2 cellular contexts compared by ENCODE assay signal in the genomic region with DNA sequence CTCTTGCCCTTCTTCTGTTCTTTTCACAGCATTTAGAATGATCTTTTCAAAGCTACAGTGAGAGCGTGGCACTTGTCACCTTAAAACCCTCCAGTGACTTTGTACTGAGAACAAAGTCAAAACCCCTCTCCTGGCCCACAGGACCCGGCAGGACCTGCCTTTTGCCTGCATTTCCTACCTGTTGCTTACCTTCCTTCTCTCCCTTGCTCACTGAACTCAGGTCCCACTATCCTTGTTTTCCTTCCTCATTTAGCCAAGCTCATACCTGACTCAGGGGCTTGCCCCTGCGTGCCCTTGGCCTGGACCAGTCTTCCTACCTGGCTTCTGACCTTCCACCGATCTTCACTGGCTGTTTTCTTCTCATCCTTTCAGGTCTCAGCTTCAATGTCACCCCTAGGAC.
TF ChIP-seq lines count a peak whose summit lies in the region.

No MANE protein-coding gene starts in this region.

TF ChIP-seq in GM23338, 12 proteins besides CTCF, POLR2A, EP300 and RAD21 (continued from another document):
- TF ChIP-seq EZH2 (IDR thresholded peaks at IDR 0.05; ENCODE audit: low read depth, unreplicated experiment) (no peak), ETS1 (IDR thresholded peaks at IDR 0.05) (no peak), JUNB (IDR thresholded peaks at IDR 0.05; ENCODE audit: unreplicated experiment) (no peak), CREB1 (CRISPR knock-in tag; IDR thresholded peaks at IDR 0.05; ENCODE audit: low read depth) (no peak), EZH2phosphoT487 (IDR thresholded peaks at IDR 0.05; ENCODE audit: unreplicated experiment) (no peak), STAT1 (IDR thresholded peaks at IDR 0.05; ENCODE audit: unreplicated experiment) (no peak), POLR2AphosphoS5 (IDR thresholded peaks at IDR 0.05; ENCODE audit: low read depth) (no peak)
- TF ChIP-seq, protein P1, sequence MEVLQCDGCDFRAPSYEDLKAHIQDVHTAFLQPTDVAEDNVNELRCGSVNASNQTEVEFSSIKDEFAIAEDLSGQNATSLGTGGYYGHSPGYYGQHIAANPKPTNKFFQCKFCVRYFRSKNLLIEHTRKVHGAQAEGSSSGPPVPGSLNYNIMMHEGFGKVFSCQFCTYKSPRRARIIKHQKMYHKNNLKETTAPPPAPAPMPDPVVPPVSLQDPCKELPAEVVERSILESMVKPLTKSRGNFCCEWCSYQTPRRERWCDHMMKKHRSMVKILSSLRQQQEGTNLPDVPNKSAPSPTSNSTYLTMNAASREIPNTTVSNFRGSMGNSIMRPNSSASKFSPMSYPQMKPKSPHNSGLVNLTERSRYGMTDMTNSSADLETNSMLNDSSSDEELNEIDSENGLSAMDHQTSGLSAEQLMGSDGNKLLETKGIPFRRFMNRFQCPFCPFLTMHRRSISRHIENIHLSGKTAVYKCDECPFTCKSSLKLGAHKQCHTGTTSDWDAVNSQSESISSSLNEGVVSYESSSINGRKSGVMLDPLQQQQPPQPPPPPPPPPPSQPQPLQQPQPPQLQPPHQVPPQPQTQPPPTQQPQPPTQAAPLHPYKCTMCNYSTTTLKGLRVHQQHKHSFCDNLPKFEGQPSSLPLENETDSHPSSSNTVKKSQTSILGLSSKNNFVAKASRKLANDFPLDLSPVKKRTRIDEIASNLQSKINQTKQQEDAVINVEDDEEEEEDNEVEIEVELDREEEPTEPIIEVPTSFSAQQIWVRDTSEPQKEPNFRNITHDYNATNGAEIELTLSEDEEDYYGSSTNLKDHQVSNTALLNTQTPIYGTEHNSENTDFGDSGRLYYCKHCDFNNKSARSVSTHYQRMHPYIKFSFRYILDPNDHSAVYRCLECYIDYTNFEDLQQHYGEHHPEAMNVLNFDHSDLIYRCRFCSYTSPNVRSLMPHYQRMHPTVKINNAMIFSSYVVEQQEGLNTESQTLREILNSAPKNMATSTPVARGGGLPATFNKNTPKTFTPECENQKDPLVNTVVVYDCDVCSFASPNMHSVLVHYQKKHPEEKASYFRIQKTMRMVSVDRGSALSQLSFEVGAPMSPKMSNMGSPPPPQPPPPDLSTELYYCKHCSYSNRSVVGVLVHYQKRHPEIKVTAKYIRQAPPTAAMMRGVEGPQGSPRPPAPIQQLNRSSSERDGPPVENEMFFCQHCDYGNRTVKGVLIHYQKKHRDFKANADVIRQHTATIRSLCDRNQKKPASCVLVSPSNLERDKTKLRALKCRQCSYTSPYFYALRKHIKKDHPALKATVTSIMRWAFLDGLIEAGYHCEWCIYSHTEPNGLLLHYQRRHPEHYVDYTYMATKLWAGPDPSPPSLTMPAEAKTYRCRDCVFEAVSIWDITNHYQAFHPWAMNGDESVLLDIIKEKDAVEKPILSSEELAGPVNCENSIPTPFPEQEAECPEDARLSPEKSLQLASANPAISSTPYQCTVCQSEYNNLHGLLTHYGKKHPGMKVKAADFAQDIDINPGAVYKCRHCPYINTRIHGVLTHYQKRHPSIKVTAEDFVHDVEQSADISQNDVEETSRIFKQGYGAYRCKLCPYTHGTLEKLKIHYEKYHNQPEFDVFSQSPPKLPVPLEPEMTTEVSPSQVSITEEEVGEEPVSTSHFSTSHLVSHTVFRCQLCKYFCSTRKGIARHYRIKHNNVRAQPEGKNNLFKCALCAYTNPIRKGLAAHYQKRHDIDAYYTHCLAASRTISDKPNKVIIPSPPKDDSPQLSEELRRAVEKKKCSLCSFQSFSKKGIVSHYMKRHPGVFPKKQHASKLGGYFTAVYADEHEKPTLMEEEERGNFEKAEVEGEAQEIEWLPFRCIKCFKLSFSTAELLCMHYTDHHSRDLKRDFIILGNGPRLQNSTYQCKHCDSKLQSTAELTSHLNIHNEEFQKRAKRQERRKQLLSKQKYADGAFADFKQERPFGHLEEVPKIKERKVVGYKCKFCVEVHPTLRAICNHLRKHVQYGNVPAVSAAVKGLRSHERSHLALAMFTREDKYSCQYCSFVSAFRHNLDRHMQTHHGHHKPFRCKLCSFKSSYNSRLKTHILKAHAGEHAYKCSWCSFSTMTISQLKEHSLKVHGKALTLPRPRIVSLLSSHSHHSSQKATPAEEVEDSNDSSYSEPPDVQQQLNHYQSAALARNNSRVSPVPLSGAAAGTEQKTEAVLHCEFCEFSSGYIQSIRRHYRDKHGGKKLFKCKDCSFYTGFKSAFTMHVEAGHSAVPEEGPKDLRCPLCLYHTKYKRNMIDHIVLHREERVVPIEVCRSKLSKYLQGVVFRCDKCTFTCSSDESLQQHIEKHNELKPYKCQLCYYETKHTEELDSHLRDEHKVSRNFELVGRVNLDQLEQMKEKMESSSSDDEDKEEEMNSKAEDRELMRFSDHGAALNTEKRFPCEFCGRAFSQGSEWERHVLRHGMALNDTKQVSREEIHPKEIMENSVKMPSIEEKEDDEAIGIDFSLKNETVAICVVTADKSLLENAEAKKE (CRISPR knock-in tag; IDR thresholded peaks at IDR 0.05) = no peak
- TF ChIP-seq, protein P2, sequence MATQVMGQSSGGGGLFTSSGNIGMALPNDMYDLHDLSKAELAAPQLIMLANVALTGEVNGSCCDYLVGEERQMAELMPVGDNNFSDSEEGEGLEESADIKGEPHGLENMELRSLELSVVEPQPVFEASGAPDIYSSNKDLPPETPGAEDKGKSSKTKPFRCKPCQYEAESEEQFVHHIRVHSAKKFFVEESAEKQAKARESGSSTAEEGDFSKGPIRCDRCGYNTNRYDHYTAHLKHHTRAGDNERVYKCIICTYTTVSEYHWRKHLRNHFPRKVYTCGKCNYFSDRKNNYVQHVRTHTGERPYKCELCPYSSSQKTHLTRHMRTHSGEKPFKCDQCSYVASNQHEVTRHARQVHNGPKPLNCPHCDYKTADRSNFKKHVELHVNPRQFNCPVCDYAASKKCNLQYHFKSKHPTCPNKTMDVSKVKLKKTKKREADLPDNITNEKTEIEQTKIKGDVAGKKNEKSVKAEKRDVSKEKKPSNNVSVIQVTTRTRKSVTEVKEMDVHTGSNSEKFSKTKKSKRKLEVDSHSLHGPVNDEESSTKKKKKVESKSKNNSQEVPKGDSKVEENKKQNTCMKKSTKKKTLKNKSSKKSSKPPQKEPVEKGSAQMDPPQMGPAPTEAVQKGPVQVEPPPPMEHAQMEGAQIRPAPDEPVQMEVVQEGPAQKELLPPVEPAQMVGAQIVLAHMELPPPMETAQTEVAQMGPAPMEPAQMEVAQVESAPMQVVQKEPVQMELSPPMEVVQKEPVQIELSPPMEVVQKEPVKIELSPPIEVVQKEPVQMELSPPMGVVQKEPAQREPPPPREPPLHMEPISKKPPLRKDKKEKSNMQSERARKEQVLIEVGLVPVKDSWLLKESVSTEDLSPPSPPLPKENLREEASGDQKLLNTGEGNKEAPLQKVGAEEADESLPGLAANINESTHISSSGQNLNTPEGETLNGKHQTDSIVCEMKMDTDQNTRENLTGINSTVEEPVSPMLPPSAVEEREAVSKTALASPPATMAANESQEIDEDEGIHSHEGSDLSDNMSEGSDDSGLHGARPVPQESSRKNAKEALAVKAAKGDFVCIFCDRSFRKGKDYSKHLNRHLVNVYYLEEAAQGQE (IDR thresholded peaks at IDR 0.05; ENCODE audit: unreplicated experiment) = no peak
TF ChIP-seq in GM23338: peak in this region for 0.

TF ChIP-seq in H1, 55 proteins besides CTCF, POLR2A, EP300 and RAD21:
- TF ChIP-seq ATF3 (IDR thresholded peaks at IDR 0.05; ENCODE audit: insufficient read depth, low read depth, low read length) (no peak), YY1 (IDR thresholded peaks at IDR 0.05; ENCODE audit: low read depth, low read length) (no peak), SUZ12 (IDR thresholded peaks at IDR 0.05; ENCODE audit: low read length) (no peak)
